ENCODE assay signal across 2 cellular contexts in the genomic region with DNA sequence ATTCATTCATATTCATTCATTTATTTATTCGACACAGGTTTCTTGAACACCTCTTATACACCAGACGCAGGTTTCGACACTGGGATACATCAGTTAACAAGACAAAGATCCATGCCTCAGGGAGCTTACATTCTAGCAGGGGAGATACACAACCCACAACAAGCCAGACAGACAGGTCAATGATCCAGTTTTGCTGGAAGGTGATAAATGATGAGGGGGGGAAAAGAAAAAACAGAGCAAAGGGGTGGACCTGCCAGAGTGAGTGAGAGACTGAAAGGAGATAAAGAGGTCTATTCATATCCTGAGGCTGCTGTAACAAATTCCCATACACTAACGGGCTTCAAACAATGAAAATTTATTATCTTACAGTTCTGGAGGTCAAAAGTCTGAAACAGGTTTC.
TF ChIP-seq lines count a peak whose summit lies in the region.

No MANE protein-coding gene starts in this region.

TF ChIP-seq in H1, 55 proteins besides CTCF, POLR2A, EP300 and RAD21:
- TF ChIP-seq RBBP5 (IDR thresholded peaks at IDR 0.05; ENCODE audit: borderline replicate concordance, low read depth, low read length) = no peak
- TF ChIP-seq CEBPB (IDR thresholded peaks at IDR 0.05; ENCODE audit: low read depth, low read length) = no peak
- TF ChIP-seq SP4 (IDR thresholded peaks at IDR 0.05; ENCODE audit: low read length) = no peak
- TF ChIP-seq SUZ12 (IDR thresholded peaks at IDR 0.05; ENCODE audit: low read length) = no peak
- TF ChIP-seq CBX5 (IDR thresholded peaks at IDR 0.05; ENCODE audit: low read depth, low read length) = no peak
- TF ChIP-seq RNF2 (IDR thresholded peaks at IDR 0.05; ENCODE audit: borderline replicate concordance, low read depth, low read length, missing control alignments, poor library complexity, severe bottlenecking) = no peak

TF ChIP-seq in HepG2, 621 proteins besides CTCF, POLR2A, EP300 and RAD21:
- TF ChIP-seq, protein P1, sequence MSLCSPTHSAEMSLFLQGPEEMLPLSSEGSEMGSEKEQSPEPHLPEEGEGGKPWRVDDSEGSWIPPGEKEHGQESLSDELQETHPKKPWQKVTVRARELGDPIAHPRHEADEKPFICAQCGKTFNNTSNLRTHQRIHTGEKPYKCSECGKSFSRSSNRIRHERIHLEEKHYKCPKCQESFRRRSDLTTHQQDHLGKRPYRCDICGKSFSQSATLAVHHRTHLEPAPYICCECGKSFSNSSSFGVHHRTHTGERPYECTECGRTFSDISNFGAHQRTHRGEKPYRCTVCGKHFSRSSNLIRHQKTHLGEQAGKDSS (CRISPR knock-in tag; IDR thresholded peaks at IDR 0.05; ENCODE audit: borderline replicate concordance, low read depth) = no peak
- TF ChIP-seq, protein P2, sequence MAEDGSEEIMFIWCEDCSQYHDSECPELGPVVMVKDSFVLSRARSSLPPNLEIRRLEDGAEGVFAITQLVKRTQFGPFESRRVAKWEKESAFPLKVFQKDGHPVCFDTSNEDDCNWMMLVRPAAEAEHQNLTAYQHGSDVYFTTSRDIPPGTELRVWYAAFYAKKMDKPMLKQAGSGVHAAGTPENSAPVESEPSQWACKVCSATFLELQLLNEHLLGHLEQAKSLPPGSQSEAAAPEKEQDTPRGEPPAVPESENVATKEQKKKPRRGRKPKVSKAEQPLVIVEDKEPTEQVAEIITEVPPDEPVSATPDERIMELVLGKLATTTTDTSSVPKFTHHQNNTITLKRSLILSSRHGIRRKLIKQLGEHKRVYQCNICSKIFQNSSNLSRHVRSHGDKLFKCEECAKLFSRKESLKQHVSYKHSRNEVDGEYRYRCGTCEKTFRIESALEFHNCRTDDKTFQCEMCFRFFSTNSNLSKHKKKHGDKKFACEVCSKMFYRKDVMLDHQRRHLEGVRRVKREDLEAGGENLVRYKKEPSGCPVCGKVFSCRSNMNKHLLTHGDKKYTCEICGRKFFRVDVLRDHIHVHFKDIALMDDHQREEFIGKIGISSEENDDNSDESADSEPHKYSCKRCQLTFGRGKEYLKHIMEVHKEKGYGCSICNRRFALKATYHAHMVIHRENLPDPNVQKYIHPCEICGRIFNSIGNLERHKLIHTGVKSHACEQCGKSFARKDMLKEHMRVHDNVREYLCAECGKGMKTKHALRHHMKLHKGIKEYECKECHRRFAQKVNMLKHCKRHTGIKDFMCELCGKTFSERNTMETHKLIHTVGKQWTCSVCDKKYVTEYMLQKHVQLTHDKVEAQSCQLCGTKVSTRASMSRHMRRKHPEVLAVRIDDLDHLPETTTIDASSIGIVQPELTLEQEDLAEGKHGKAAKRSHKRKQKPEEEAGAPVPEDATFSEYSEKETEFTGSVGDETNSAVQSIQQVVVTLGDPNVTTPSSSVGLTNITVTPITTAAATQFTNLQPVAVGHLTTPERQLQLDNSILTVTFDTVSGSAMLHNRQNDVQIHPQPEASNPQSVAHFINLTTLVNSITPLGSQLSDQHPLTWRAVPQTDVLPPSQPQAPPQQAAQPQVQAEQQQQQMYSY (CRISPR knock-in tag; IDR thresholded peaks at IDR 0.05) = no peak
- TF ChIP-seq SALL1 (CRISPR knock-in tag; IDR thresholded peaks at IDR 0.05) (no peak), CBX5 (CRISPR knock-in tag; IDR thresholded peaks at IDR 0.05; ENCODE audit: borderline replicate concordance) (no peak), XRCC5 (optimal IDR thresholded peaks at IDR 0.05; ENCODE audit: low read length) (no peak), ZNF761 (CRISPR knock-in tag; conservative IDR thresholded peaks at IDR 0.05) (no peak), SNAI1 (CRISPR knock-in tag; IDR thresholded peaks at IDR 0.05; ENCODE audit: borderline replicate concordance) (no peak), ZSCAN20 (CRISPR knock-in tag; IDR thresholded peaks at IDR 0.05; ENCODE audit: borderline replicate concordance) (no peak), ZNF430 (CRISPR knock-in tag; IDR thresholded peaks at IDR 0.05) (no peak)
- TF ChIP-seq, protein P3, sequence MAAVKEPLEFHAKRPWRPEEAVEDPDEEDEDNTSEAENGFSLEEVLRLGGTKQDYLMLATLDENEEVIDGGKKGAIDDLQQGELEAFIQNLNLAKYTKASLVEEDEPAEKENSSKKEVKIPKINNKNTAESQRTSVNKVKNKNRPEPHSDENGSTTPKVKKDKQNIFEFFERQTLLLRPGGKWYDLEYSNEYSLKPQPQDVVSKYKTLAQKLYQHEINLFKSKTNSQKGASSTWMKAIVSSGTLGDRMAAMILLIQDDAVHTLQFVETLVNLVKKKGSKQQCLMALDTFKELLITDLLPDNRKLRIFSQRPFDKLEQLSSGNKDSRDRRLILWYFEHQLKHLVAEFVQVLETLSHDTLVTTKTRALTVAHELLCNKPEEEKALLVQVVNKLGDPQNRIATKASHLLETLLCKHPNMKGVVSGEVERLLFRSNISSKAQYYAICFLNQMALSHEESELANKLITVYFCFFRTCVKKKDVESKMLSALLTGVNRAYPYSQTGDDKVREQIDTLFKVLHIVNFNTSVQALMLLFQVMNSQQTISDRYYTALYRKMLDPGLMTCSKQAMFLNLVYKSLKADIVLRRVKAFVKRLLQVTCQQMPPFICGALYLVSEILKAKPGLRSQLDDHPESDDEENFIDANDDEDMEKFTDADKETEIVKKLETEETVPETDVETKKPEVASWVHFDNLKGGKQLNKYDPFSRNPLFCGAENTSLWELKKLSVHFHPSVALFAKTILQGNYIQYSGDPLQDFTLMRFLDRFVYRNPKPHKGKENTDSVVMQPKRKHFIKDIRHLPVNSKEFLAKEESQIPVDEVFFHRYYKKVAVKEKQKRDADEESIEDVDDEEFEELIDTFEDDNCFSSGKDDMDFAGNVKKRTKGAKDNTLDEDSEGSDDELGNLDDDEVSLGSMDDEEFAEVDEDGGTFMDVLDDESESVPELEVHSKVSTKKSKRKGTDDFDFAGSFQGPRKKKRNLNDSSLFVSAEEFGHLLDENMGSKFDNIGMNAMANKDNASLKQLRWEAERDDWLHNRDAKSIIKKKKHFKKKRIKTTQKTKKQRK (IDR thresholded peaks at IDR 0.05; ENCODE audit: low read length) = no peak
- TF ChIP-seq, protein P4, sequence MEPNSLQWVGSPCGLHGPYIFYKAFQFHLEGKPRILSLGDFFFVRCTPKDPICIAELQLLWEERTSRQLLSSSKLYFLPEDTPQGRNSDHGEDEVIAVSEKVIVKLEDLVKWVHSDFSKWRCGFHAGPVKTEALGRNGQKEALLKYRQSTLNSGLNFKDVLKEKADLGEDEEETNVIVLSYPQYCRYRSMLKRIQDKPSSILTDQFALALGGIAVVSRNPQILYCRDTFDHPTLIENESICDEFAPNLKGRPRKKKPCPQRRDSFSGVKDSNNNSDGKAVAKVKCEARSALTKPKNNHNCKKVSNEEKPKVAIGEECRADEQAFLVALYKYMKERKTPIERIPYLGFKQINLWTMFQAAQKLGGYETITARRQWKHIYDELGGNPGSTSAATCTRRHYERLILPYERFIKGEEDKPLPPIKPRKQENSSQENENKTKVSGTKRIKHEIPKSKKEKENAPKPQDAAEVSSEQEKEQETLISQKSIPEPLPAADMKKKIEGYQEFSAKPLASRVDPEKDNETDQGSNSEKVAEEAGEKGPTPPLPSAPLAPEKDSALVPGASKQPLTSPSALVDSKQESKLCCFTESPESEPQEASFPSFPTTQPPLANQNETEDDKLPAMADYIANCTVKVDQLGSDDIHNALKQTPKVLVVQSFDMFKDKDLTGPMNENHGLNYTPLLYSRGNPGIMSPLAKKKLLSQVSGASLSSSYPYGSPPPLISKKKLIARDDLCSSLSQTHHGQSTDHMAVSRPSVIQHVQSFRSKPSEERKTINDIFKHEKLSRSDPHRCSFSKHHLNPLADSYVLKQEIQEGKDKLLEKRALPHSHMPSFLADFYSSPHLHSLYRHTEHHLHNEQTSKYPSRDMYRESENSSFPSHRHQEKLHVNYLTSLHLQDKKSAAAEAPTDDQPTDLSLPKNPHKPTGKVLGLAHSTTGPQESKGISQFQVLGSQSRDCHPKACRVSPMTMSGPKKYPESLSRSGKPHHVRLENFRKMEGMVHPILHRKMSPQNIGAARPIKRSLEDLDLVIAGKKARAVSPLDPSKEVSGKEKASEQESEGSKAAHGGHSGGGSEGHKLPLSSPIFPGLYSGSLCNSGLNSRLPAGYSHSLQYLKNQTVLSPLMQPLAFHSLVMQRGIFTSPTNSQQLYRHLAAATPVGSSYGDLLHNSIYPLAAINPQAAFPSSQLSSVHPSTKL (CRISPR knock-in tag; IDR thresholded peaks at IDR 0.05) = no peak
- TF ChIP-seq, protein P5, sequence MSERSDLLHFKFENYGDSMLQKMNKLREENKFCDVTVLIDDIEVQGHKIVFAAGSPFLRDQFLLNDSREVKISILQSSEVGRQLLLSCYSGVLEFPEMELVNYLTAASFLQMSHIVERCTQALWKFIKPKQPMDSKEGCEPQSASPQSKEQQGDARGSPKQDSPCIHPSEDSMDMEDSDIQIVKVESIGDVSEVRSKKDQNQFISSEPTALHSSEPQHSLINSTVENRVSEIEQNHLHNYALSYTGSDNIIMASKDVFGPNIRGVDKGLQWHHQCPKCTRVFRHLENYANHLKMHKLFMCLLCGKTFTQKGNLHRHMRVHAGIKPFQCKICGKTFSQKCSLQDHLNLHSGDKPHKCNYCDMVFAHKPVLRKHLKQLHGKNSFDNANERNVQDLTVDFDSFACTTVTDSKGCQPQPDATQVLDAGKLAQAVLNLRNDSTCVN (CRISPR knock-in tag; IDR thresholded peaks at IDR 0.05; ENCODE audit: borderline replicate concordance) = no peak
- TF ChIP-seq, protein P6, sequence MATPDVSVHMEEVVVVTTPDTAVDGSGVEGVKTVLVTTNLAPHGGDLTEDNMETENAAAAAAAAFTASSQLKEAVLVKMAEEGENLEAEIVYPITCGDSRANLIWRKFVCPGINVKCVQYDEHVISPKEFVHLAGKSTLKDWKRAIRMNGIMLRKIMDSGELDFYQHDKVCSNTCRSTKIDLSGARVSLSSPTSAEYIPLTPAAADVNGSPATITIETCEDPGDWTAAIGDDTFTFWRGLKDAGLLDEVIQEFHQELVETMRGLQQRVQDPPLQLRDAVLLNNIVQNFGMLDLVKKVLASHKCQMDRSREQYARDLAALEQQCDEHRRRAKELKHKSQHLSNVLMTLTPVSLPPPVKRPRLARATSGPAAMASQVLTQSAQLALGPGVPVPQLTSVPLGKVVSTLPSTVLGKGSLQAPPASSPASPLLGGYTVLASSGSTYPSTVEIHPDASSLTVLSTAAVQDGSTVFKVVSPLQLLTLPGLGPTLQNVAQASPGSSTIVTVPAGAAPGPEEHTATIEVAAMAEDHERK (CRISPR knock-in tag; IDR thresholded peaks at IDR 0.05; ENCODE audit: low read depth) = no peak
